Comparison of ENCODE assay signal across 1 cellular context in genomic region chr5:116766470-116766947, GRCh38.
A peak's percentile ranks its signal among the peaks of the same experiment; 100 is the strongest.
TF ChIP-seq lines count a peak whose summit lies in the region.

No MANE protein-coding gene starts in this region.

TF ChIP-seq in HepG2, 621 proteins besides CTCF, POLR2A, EP300 and RAD21 (continued from another document and continues in another):
- TF ChIP-seq PRDM4 (CRISPR knock-in tag; IDR thresholded peaks at IDR 0.05; ENCODE audit: borderline replicate concordance) (no peak), MBD4 (IDR thresholded peaks at IDR 0.05; ENCODE audit: borderline replicate concordance, low read length) (no peak), NKX3-1 (CRISPR knock-in tag; IDR thresholded peaks at IDR 0.05) (no peak), ISL2 (CRISPR knock-in tag; IDR thresholded peaks at IDR 0.05) (no peak), ZNF749 (CRISPR knock-in tag; IDR thresholded peaks at IDR 0.05; ENCODE audit: borderline replicate concordance) (no peak), NBN (conservative IDR thresholded peaks at IDR 0.05) (no peak), YY1 (IDR thresholded peaks at IDR 0.05; ENCODE audit: insufficient read depth, insufficient replicate concordance, low read depth, low read length) (no peak), HDAC2 (CRISPR knock-in tag; IDR thresholded peaks at IDR 0.05) (0 out of 2 replicates have a peak, but pooled peaks have one; percentile 13), ZNF782 (CRISPR knock-in tag; IDR thresholded peaks at IDR 0.05; ENCODE audit: borderline replicate concordance) (no peak), TCF7L2 (IDR thresholded peaks at IDR 0.05; ENCODE audit: low read depth, low read length) (no peak), ZBTB8A (CRISPR knock-in tag; IDR thresholded peaks at IDR 0.05; ENCODE audit: borderline replicate concordance, low read depth) (no peak), ZNF878 (CRISPR knock-in tag; IDR thresholded peaks at IDR 0.05) (no peak), PHF21A (CRISPR knock-in tag; IDR thresholded peaks at IDR 0.05) (no peak), MLLT10 (CRISPR knock-in tag; IDR thresholded peaks at IDR 0.05) (no peak), HNRNPUL1 (IDR thresholded peaks at IDR 0.05; ENCODE audit: low read depth, low read length) (no peak), ZMYM4 (CRISPR knock-in tag; IDR thresholded peaks at IDR 0.05) (no peak), ZEB1 (IDR thresholded peaks at IDR 0.05; ENCODE audit: insufficient replicate concordance, low read depth) (no peak), TAF1 (CRISPR knock-in tag; IDR thresholded peaks at IDR 0.05) (no peak), ZNF572 (CRISPR knock-in tag; IDR thresholded peaks at IDR 0.05) (no peak), TP53 (CRISPR knock-in tag; conservative IDR thresholded peaks at IDR 0.05) (no peak), REPIN1 (CRISPR knock-in tag; IDR thresholded peaks at IDR 0.05; ENCODE audit: borderline replicate concordance, low read depth) (no peak), SP4 (CRISPR knock-in tag; IDR thresholded peaks at IDR 0.05) (no peak), REL (CRISPR knock-in tag; conservative IDR thresholded peaks at IDR 0.05) (no peak), ZMYM3 (CRISPR knock-in tag; IDR thresholded peaks at IDR 0.05) (no peak), ZNF549 (CRISPR knock-in tag; IDR thresholded peaks at IDR 0.05) (no peak), ZNF333 (CRISPR knock-in tag; IDR thresholded peaks at IDR 0.05; ENCODE audit: borderline replicate concordance) (no peak), ZNF605 (CRISPR knock-in tag; IDR thresholded peaks at IDR 0.05) (no peak), ZNF7 (CRISPR knock-in tag; IDR thresholded peaks at IDR 0.05) (no peak), ZNF230 (CRISPR knock-in tag; IDR thresholded peaks at IDR 0.05) (no peak), CENPBD1 (CRISPR knock-in tag; IDR thresholded peaks at IDR 0.05; ENCODE audit: borderline replicate concordance, low read depth) (no peak), TBL1XR1 (IDR thresholded peaks at IDR 0.05; ENCODE audit: borderline replicate concordance, low read length, partially characterized antibody) (peak; percentile 33), SRF (IDR thresholded peaks at IDR 0.05; ENCODE audit: low read depth, low read length) (no peak), ZNF691 (CRISPR knock-in tag; IDR thresholded peaks at IDR 0.05; ENCODE audit: borderline replicate concordance, low read depth) (no peak), ZNF543 (CRISPR knock-in tag; IDR thresholded peaks at IDR 0.05) (no peak), ZFP36L2 (CRISPR knock-in tag; IDR thresholded peaks at IDR 0.05) (no peak), MAFF (IDR thresholded peaks at IDR 0.05; ENCODE audit: low read depth, low read length) (0 out of 2 replicates have a peak, but pooled peaks have one; percentile 32)
- TF ChIP-seq, protein P1, sequence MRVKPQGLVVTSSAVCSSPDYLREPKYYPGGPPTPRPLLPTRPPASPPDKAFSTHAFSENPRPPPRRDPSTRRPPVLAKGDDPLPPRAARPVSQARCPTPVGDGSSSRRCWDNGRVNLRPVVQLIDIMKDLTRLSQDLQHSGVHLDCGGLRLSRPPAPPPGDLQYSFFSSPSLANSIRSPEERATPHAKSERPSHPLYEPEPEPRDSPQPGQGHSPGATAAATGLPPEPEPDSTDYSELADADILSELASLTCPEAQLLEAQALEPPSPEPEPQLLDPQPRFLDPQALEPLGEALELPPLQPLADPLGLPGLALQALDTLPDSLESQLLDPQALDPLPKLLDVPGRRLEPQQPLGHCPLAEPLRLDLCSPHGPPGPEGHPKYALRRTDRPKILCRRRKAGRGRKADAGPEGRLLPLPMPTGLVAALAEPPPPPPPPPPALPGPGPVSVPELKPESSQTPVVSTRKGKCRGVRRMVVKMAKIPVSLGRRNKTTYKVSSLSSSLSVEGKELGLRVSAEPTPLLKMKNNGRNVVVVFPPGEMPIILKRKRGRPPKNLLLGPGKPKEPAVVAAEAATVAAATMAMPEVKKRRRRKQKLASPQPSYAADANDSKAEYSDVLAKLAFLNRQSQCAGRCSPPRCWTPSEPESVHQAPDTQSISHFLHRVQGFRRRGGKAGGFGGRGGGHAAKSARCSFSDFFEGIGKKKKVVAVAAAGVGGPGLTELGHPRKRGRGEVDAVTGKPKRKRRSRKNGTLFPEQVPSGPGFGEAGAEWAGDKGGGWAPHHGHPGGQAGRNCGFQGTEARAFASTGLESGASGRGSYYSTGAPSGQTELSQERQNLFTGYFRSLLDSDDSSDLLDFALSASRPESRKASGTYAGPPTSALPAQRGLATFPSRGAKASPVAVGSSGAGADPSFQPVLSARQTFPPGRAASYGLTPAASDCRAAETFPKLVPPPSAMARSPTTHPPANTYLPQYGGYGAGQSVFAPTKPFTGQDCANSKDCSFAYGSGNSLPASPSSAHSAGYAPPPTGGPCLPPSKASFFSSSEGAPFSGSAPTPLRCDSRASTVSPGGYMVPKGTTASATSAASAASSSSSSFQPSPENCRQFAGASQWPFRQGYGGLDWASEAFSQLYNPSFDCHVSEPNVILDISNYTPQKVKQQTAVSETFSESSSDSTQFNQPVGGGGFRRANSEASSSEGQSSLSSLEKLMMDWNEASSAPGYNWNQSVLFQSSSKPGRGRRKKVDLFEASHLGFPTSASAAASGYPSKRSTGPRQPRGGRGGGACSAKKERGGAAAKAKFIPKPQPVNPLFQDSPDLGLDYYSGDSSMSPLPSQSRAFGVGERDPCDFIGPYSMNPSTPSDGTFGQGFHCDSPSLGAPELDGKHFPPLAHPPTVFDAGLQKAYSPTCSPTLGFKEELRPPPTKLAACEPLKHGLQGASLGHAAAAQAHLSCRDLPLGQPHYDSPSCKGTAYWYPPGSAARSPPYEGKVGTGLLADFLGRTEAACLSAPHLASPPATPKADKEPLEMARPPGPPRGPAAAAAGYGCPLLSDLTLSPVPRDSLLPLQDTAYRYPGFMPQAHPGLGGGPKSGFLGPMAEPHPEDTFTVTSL (CRISPR knock-in tag; IDR thresholded peaks at IDR 0.05; ENCODE audit: borderline replicate concordance), result peak; percentile 72; the same call in 1 of the 2 replicates
- TF ChIP-seq, protein P2, sequence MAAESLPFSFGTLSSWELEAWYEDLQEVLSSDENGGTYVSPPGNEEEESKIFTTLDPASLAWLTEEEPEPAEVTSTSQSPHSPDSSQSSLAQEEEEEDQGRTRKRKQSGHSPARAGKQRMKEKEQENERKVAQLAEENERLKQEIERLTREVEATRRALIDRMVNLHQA (CRISPR knock-in tag; IDR thresholded peaks at IDR 0.05), result no peak
- TF ChIP-seq, protein P3, sequence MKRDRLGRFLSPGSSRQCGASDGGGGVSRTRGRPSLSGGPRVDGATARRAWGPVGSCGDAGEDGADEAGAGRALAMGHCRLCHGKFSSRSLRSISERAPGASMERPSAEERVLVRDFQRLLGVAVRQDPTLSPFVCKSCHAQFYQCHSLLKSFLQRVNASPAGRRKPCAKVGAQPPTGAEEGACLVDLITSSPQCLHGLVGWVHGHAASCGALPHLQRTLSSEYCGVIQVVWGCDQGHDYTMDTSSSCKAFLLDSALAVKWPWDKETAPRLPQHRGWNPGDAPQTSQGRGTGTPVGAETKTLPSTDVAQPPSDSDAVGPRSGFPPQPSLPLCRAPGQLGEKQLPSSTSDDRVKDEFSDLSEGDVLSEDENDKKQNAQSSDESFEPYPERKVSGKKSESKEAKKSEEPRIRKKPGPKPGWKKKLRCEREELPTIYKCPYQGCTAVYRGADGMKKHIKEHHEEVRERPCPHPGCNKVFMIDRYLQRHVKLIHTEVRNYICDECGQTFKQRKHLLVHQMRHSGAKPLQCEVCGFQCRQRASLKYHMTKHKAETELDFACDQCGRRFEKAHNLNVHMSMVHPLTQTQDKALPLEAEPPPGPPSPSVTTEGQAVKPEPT (CRISPR knock-in tag; IDR thresholded peaks at IDR 0.05; ENCODE audit: low read depth), result no peak
- TF ChIP-seq, protein P4, sequence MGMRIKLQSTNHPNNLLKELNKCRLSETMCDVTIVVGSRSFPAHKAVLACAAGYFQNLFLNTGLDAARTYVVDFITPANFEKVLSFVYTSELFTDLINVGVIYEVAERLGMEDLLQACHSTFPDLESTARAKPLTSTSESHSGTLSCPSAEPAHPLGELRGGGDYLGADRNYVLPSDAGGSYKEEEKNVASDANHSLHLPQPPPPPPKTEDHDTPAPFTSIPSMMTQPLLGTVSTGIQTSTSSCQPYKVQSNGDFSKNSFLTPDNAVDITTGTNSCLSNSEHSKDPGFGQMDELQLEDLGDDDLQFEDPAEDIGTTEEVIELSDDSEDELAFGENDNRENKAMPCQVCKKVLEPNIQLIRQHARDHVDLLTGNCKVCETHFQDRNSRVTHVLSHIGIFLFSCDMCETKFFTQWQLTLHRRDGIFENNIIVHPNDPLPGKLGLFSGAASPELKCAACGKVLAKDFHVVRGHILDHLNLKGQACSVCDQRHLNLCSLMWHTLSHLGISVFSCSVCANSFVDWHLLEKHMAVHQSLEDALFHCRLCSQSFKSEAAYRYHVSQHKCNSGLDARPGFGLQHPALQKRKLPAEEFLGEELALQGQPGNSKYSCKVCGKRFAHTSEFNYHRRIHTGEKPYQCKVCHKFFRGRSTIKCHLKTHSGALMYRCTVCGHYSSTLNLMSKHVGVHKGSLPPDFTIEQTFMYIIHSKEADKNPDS (CRISPR knock-in tag; IDR thresholded peaks at IDR 0.05), result peak; percentile 32; the same call in 1 of the 2 replicates
- TF ChIP-seq, protein P5, sequence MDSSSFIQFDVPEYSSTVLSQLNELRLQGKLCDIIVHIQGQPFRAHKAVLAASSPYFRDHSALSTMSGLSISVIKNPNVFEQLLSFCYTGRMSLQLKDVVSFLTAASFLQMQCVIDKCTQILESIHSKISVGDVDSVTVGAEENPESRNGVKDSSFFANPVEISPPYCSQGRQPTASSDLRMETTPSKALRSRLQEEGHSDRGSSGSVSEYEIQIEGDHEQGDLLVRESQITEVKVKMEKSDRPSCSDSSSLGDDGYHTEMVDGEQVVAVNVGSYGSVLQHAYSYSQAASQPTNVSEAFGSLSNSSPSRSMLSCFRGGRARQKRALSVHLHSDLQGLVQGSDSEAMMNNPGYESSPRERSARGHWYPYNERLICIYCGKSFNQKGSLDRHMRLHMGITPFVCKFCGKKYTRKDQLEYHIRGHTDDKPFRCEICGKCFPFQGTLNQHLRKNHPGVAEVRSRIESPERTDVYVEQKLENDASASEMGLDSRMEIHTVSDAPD (CRISPR knock-in tag; IDR thresholded peaks at IDR 0.05), result no peak
- TF ChIP-seq, protein P6, sequence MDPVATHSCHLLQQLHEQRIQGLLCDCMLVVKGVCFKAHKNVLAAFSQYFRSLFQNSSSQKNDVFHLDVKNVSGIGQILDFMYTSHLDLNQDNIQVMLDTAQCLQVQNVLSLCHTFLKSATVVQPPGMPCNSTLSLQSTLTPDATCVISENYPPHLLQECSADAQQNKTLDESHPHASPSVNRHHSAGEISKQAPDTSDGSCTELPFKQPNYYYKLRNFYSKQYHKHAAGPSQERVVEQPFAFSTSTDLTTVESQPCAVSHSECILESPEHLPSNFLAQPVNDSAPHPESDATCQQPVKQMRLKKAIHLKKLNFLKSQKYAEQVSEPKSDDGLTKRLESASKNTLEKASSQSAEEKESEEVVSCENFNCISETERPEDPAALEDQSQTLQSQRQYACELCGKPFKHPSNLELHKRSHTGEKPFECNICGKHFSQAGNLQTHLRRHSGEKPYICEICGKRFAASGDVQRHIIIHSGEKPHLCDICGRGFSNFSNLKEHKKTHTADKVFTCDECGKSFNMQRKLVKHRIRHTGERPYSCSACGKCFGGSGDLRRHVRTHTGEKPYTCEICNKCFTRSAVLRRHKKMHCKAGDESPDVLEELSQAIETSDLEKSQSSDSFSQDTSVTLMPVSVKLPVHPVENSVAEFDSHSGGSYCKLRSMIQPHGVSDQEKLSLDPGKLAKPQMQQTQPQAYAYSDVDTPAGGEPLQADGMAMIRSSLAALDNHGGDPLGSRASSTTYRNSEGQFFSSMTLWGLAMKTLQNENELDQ (CRISPR knock-in tag; IDR thresholded peaks at IDR 0.05; ENCODE audit: borderline replicate concordance), result no peak
- TF ChIP-seq, protein P7, sequence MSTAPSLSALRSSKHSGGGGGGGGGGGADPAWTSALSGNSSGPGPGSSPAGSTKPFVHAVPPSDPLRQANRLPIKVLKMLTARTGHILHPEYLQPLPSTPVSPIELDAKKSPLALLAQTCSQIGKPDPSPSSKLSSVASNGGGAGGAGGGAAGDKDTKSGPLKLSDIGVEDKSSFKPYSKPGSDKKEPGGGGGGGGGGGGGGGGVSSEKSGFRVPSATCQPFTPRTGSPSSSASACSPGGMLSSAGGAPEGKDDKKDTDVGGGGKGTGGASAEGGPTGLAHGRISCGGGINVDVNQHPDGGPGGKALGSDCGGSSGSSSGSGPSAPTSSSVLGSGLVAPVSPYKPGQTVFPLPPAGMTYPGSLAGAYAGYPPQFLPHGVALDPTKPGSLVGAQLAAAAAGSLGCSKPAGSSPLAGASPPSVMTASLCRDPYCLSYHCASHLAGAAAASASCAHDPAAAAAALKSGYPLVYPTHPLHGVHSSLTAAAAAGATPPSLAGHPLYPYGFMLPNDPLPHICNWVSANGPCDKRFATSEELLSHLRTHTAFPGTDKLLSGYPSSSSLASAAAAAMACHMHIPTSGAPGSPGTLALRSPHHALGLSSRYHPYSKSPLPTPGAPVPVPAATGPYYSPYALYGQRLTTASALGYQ (CRISPR knock-in tag; IDR thresholded peaks at IDR 0.05), result no peak
